ENCODE assay signal across 15 cellular contexts in genomic region chr5:178421699-178422399, GRCh38.
A peak's percentile ranks its signal among the peaks of the same experiment; 100 is the strongest.
DNase-seq lines count a peak whose midpoint lies in the region; ATAC-seq and TF ChIP-seq lines count a peak whose summit lies in the region.
"Had no signal": no experiment of that assay in that cellular context is flagged by ENCODE, and none has a peak within 500 bp of the region (broad histone marks: within the 10 kb centered on the region; RNA-seq: fewer than 3 reads in every experiment).

No MANE protein-coding gene starts in this region.

- H3K9me3 Mint-ChIP-seq in CD4-positive, alpha-beta T cell, result no peaks in the 10 kb centered on the region

- WGBS in testis, 2 donors, result 77 to 80% methylated on average over 17 of the region's 17 CpGs
- WGBS in GM23248 (ENCODE audit: low coverage in 1 of 2, low lambda C conversion rate in 2 of 2, missing lambda C conversion rate in 2 of 2), 2 experiments, result 54 to 58% methylated on average over 17 of the region's 17 CpGs

- H3K4me3 Mint-ChIP-seq in CD4-positive, alpha-beta T cell, result no peak overlapping the region

- no peaks in the 10 kb centered on the region for H3K4me1 Mint-ChIP-seq in CD4-positive, alpha-beta T cell (ENCODE audit: low read depth)

- H3K36me3 ChIP-seq in testis (ENCODE audit: low read depth, missing control alignments), result no peaks in the 10 kb centered on the region
- no peaks in the 10 kb centered on the region for H3K36me3 ChIP-seq in GM23248 (ENCODE audit: low read depth)

- H2AFZ ChIP-seq in GM23248, result no peak overlapping the region

- H3K9me2 ChIP-seq in GM23248 (ENCODE audit: insufficient read depth), result no peaks in the 10 kb centered on the region

- intact Hi-C loops in Right ventricle myocardium inferior (cut with DNase I), result no loop called here
- intact Hi-C loops in cardiac septum (cut with DNase I), result no loop called here
- intact Hi-C loops in testis (cut with DNase I; ENCODE audit: low total_unique reads), result no loop called here
- intact Hi-C loops in CD4-positive, alpha-beta T cell (cut with DNase I, micrococcal nuclease), result no loop called here

- peaks cover 4% of the 10 kb centered on the region for H3K27me3 Mint-ChIP-seq in CD4-positive, alpha-beta T cell

- no peak overlapping the region for H3K27ac ChIP-seq in testis
- no peak overlapping the region for H3K27ac ChIP-seq in GM23248
- H3K27ac ChIP-seq in CD4-positive, alpha-beta T cell (ENCODE audit: low read depth, low read length), result no peak overlapping the region
- H3K27ac ChIP-seq: A549 had no signal

- in situ Hi-C loops in GM23248 (cut with MboI), result no loop called here

- no peaks in the 10 kb centered on the region for H4K20me1 ChIP-seq in GM23248 (ENCODE audit: insufficient read depth)

- no peaks in the 10 kb centered on the region for H3K79me2 ChIP-seq in GM23248 (ENCODE audit: insufficient read depth)

- no peak for DNase-seq in Right ventricle myocardium inferior (ENCODE audit: missing footprints)
- DNase-seq in cardiac septum (ENCODE audit: low spot score), result no peak
- peak; percentile 44 for DNase-seq in ecto neural progenitor cell (ENCODE audit: low spot score)
- peak; percentile 39 for DNase-seq in mesenteric fat pad (ENCODE audit: low spot score)
- peak; percentile 10 for DNase-seq in testis
- no peak for DNase-seq in COLO668 (lab: John Stamatoyannopoulos, UW; ENCODE audit: unreplicated experiment)
- DNase-seq in GM23248, result no peak
- no peak for DNase-seq in CD4-positive, alpha-beta T cell
- DNase-seq: Calu3, NCI-H146, NCI-H2081 treated with DMSO at 0.1 percent for 48 hours, NCI-H524, SIG-M5 had no signal

- H3K4me1 ChIP-seq in testis, result no peaks in the 10 kb centered on the region
- no peaks in the 10 kb centered on the region for H3K4me1 ChIP-seq in GM23248 (ENCODE audit: insufficient read depth)
- H3K4me1 ChIP-seq: A549 had no signal

- CTCF ChIA-PET in CD4-positive, alpha-beta T cell (lab: Charles Lee), result no interaction called here

- no peak for TF ChIP-seq POLR2A in testis (IDR thresholded peaks at IDR 0.05)

- H3F3A ChIP-seq in GM23248 (ENCODE audit: insufficient read depth), result no peaks in the 10 kb centered on the region

- H3K9me3 ChIP-seq in testis (no peaks in the 10 kb centered on the region), GM23248 (ENCODE audit: low read depth) (no peaks in the 10 kb centered on the region)
- H3K9me3 ChIP-seq in CD4-positive, alpha-beta T cell (ENCODE audit: control insufficient read depth, low read length), result no peaks in the 10 kb centered on the region
- H3K9me3 ChIP-seq: A549 had no signal

- H3K9ac ChIP-seq in GM23248, result no peak overlapping the region

- H3K4me2 ChIP-seq in GM23248 (ENCODE audit: unreplicated experiment), result no peak overlapping the region
- H3K4me2 ChIP-seq: A549 had no signal

- H3K4me3 ChIP-seq in testis, result no peak overlapping the region
- H3K4me3 ChIP-seq in GM23248, result no peak overlapping the region
- H3K4me3 ChIP-seq: A549 had no signal

- H3K36me3 Mint-ChIP-seq in CD4-positive, alpha-beta T cell (ENCODE audit: low read depth), result no peaks in the 10 kb centered on the region

- no peak overlapping the region for H3K27ac Mint-ChIP-seq in CD4-positive, alpha-beta T cell

- ATAC-seq in Right ventricle myocardium inferior, result peak; percentile 27
- ATAC-seq in CD4-positive, alpha-beta T cell (ENCODE audit: poor library complexity), result no peak
- ATAC-seq: A549, HCT116 had no signal

- TF ChIP-seq CTCF in testis (IDR thresholded peaks at IDR 0.05), result no peak
- no peak for TF ChIP-seq CTCF in CD4-positive, alpha-beta T cell (IDR thresholded peaks at IDR 0.05)

- POLR2A ChIA-PET in CD4-positive, alpha-beta T cell (lab: Charles Lee), result no interaction called here

- H3K27me3 ChIP-seq in testis (no peaks in the 10 kb centered on the region), GM23248 (replicated peaks; ENCODE audit: insufficient read depth) (no peaks in the 10 kb centered on the region)
- no peaks in the 10 kb centered on the region for H3K27me3 ChIP-seq in CD4-positive, alpha-beta T cell (ENCODE audit: control insufficient read depth, insufficient read depth, low read length)

Comparison
In these comparisons a context has a peak if more than half of its experiments do, and no peak if none do; other contexts are left out.
1. DNase-seq: peak in ecto neural progenitor cell (single experiment), mesenteric fat pad (single experiment) and testis (single experiment); none in Right ventricle myocardium inferior (single experiment), cardiac septum (single experiment), COLO668 (single experiment), GM23248 (single experiment) and CD4-positive, alpha-beta T cell (0 of 10).